In genomic region chrX:127459784-127460183, GRCh38 we compare ENCODE assay signal across 27 cellular contexts.
A peak's percentile ranks its signal among the peaks of the same experiment; 100 is the strongest.
DNase-seq lines count a peak whose midpoint lies in the region; TF ChIP-seq lines count a peak whose summit lies in the region.
"Had no signal": no experiment of that assay in that cellular context is flagged by ENCODE, and none has a peak within 500 bp of the region (broad histone marks: within the 10 kb centered on the region; RNA-seq: fewer than 3 reads in every experiment).

No MANE protein-coding gene starts in this region.

- CTCF ChIA-PET in HEK293T (lab: Yijun Ruan, JAX) = no interaction called here
- CTCF ChIA-PET in RWPE1 (lab: Yijun Ruan, JAX) = interaction anchor here (0.5 to 0.6 kb wide), 2 partner anchors 19 to 957 kb away, joined by 3 to 4 read pairs; no protein-coding TSS in a partner anchor

- H3K27ac ChIP-seq in 22Rv1 (no peak overlapping the region), RWPE1 (no peak overlapping the region), iPS DF 6.9 (ENCODE audit: low read length) (no peak overlapping the region)
- H3K27ac ChIP-seq: brain microvascular endothelial cell, left lung, pancreas, testis had no signal

- H3K4me3 Mint-ChIP-seq in T-helper 2 cell treated with Interferon-gamma antibody and Interleukin-4, amounts not matched to agents 5 μg/mL and 100 μg/mL, for 36 hours = no peak overlapping the region
- H3K4me3 Mint-ChIP-seq: activated CD4-positive, alpha-beta memory T cell treated with anti-CD3 and anti-CD28 coated beads, Interleukin-2, amount 10 ng/mL, durations not matched to agents 7 days and 5 days; CD4-positive, alpha-beta T cell; memory B cell; nephron progenitor cell; stimulated activated naive CD8-positive, alpha-beta T cell treated with anti-CD3 and anti-CD28 coated beads, Interleukin-15, Interleukin-2, amounts not matched to agents 100 ng/mL and 50 ng/mL, for 24 hours; T-helper 17 cell had no signal

- H3K36me3 ChIP-seq in iPS DF 6.9 (ENCODE audit: control insufficient read depth, insufficient read depth, low read length) = no peaks in the 10 kb centered on the region
- H3K36me3 ChIP-seq: brain microvascular endothelial cell, left lung, pancreas had no signal

- no peaks in the 10 kb centered on the region for H3K9me3 Mint-ChIP-seq in T-helper 2 cell treated with Interferon-gamma antibody and Interleukin-4, amounts not matched to agents 5 μg/mL and 100 μg/mL, for 36 hours
- H3K9me3 Mint-ChIP-seq: activated CD4-positive, alpha-beta memory T cell treated with anti-CD3 and anti-CD28 coated beads, Interleukin-2, amount 10 ng/mL, durations not matched to agents 7 days and 5 days; CD4-positive, alpha-beta T cell; memory B cell; nephron progenitor cell had no signal

- H3K4me1 ChIP-seq in iPS DF 6.9 (ENCODE audit: control insufficient read depth, insufficient read depth, low read length) = no peaks in the 10 kb centered on the region
- H3K4me1 ChIP-seq: left lung, pancreas, testis had no signal

- H3K27me3 Mint-ChIP-seq in T-helper 2 cell treated with Interferon-gamma antibody and Interleukin-4, amounts not matched to agents 5 μg/mL and 100 μg/mL, for 36 hours (ENCODE audit: low read depth) = no peaks in the 10 kb centered on the region
- H3K27me3 Mint-ChIP-seq: activated CD4-positive, alpha-beta memory T cell treated with anti-CD3 and anti-CD28 coated beads, Interleukin-2, amount 10 ng/mL, durations not matched to agents 7 days and 5 days; CD4-positive, alpha-beta T cell; memory B cell; stimulated activated naive CD8-positive, alpha-beta T cell treated with anti-CD3 and anti-CD28 coated beads, Interleukin-15, Interleukin-2, amounts not matched to agents 100 ng/mL and 50 ng/mL, for 24 hours; T-helper 17 cell had no signal

- WGBS in iPS DF 6.9 (ENCODE audit: insufficient coverage, insufficient read length) = no CpG with 5 or more reads among the region's 4 CpGs

- no peaks in the 10 kb centered on the region for H3K4me1 Mint-ChIP-seq in T-helper 2 cell treated with Interferon-gamma antibody and Interleukin-4, amounts not matched to agents 5 μg/mL and 100 μg/mL, for 36 hours (ENCODE audit: low read depth)
- H3K4me1 Mint-ChIP-seq: activated CD4-positive, alpha-beta memory T cell treated with anti-CD3 and anti-CD28 coated beads, Interleukin-2, amount 10 ng/mL, durations not matched to agents 7 days and 5 days; memory B cell; nephron progenitor cell; T-helper 17 cell had no signal

- no peak overlapping the region for H3K27ac Mint-ChIP-seq in T-helper 2 cell treated with Interferon-gamma antibody and Interleukin-4, amounts not matched to agents 5 μg/mL and 100 μg/mL, for 36 hours
- H3K27ac Mint-ChIP-seq: activated CD4-positive, alpha-beta memory T cell treated with anti-CD3 and anti-CD28 coated beads, Interleukin-2, amount 10 ng/mL, durations not matched to agents 7 days and 5 days; activated T-helper 2 cell treated with anti-CD3 and anti-CD28 coated beads, Interferon-gamma antibody, Interleukin-2, Interleukin-4, amounts not matched to agents 10 μg/mL and 5 μg/mL and 100 μg/mL, durations not matched to agents 14 hours and 24 hours and 36 hours; CD4-positive, alpha-beta T cell; memory B cell; nephron progenitor cell; stimulated activated naive CD8-positive, alpha-beta T cell treated with anti-CD3 and anti-CD28 coated beads, Interleukin-15, Interleukin-2, amounts not matched to agents 100 ng/mL and 50 ng/mL, for 24 hours; T-helper 17 cell had no signal

- DNase-seq in HEK293T (ENCODE audit: extremely low spot score) = peak; percentile 6
- peak; percentile 0 for DNase-seq in RWPE1 (ENCODE audit: low spot score)
- DNase-seq in iPS DF 6.9 (ENCODE audit: low read depth, low spot score) = peak; percentile 5
- no peak for DNase-seq in EL
- DNase-seq in activated CD4-positive, CD25-positive, alpha-beta regulatory T cell treated with anti-CD3 and anti-CD28 coated beads, Interleukin-2, amount 50 U/mL, for 72 hours = no peak
- DNase-seq in T-helper 2 cell treated with Interferon-gamma antibody and Interleukin-4, amounts not matched to agents 5 μg/mL and 100 μg/mL, for 36 hours (ENCODE audit: low spot score) = no peak
- no peak for DNase-seq in stimulated activated CD4-positive, alpha-beta T cell treated with anti-CD3 and anti-CD28 coated beads, Interleukin-4, amount 100 ng/mL, for 4 hours
- DNase-seq: activated CD4-positive, alpha-beta memory T cell treated with anti-CD3 and anti-CD28 coated beads, Interleukin-2, amount 10 ng/mL, durations not matched to agents 7 days and 5 days; activated CD8-positive, alpha-beta memory T cell treated with anti-CD3 and anti-CD28 coated beads, Interleukin-2, amount 50 U/mL, for 48 hours; activated naive CD4-positive, alpha-beta T cell treated with anti-CD3 and anti-CD28 coated beads, Interleukin-2, amount 50 U/mL, for 16 hours; amniotic stem cell; brain microvascular endothelial cell; CD4-positive, alpha-beta T cell; hypothalamus; islet precursor cell; left lung; NCI-H146; NCI-H446 treated with DMSO at 0.1 percent for 48 hours; nephron progenitor cell; pancreas; T-helper 17 cell; testis had no signal

- TF ChIP-seq CTCF in 22Rv1 (IDR thresholded peaks at IDR 0.05) = peak; percentile 22; the same call in 1 of the 2 replicates
- no peak for TF ChIP-seq CTCF in RWPE1 (conservative IDR thresholded peaks at IDR 0.05; ENCODE audit: low read depth)

- no peak overlapping the region for H3K4me3 ChIP-seq in iPS DF 6.9 (ENCODE audit: low read length)
- H3K4me3 ChIP-seq: left lung, pancreas, smooth muscle cell, testis had no signal

- no peaks in the 10 kb centered on the region for H3K36me3 Mint-ChIP-seq in T-helper 2 cell treated with Interferon-gamma antibody and Interleukin-4, amounts not matched to agents 5 μg/mL and 100 μg/mL, for 36 hours (ENCODE audit: low read depth)
- H3K36me3 Mint-ChIP-seq: memory B cell had no signal

- no peaks in the 10 kb centered on the region for H3K9me3 ChIP-seq in iPS DF 6.9 (ENCODE audit: control insufficient read depth, insufficient read depth, low read length)
- H3K9me3 ChIP-seq: left lung, pancreas, testis had no signal

- H3K27me3 ChIP-seq in iPS DF 6.9 (ENCODE audit: control insufficient read depth, insufficient read depth, low read length) = no peaks in the 10 kb centered on the region
- H3K27me3 ChIP-seq: brain microvascular endothelial cell, left lung, pancreas, testis had no signal

- POLR2A ChIA-PET in HEK293T (lab: Yijun Ruan, JAX) = no interaction called here
- POLR2A ChIA-PET in RWPE1 (lab: Yijun Ruan, JAX; ENCODE audit: low non-redundant PET) = no interaction called here

TF ChIP-seq in HEK293T, 16 proteins besides CTCF, POLR2A, EP300 and RAD21:
- TF ChIP-seq CTBP1 (IDR thresholded peaks at IDR 0.05; ENCODE audit: borderline replicate concordance) (no peak), ELF4 (IDR thresholded peaks at IDR 0.05) (no peak)
TF ChIP-seq in HEK293T: peak in this region for 0.

Comparison
In these comparisons a context has a peak if more than half of its experiments do, and no peak if none do; other contexts are left out.
1. DNase-seq: peak in HEK293T (single experiment), RWPE1 (single experiment) and iPS DF 6.9 (single experiment); none in EL (single experiment), activated CD4-positive, CD25-positive, alpha-beta regulatory T cell treated with anti-CD3 and anti-CD28 coated beads, Interleukin-2, amount 50 U/mL, for 72 hours (single experiment), T-helper 2 cell treated with Interferon-gamma antibody and Interleukin-4, amounts not matched to agents 5 μg/mL and 100 μg/mL, for 36 hours (single experiment) and stimulated activated CD4-positive, alpha-beta T cell treated with anti-CD3 and anti-CD28 coated beads, Interleukin-4, amount 100 ng/mL, for 4 hours (0 of 2).